ENCODE assay signal across 20 cellular contexts in the genomic region with DNA sequence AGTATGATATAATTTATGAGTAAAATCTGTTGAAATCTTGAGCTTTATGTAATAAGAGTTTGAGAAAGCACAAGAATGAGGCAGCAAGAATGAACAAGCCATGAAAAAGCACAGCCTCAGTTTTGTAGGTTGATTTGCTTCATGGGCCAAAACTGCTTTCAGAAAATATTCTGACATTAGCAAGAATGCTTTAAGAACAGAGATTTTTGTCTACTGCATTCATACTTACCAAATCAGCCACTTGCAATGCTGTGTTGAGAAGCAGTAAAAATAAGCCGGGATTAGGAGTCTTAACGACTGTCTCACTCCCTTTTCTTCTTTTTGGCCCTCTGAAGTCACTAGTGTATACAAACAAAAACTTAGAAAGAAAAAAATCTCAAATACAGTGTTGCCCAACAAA.
DNase-seq lines count a peak whose midpoint lies in the region; ATAC-seq, FAIRE-seq and TF ChIP-seq lines count a peak whose summit lies in the region.
"Had no signal": no experiment of that assay in that cellular context is flagged by ENCODE, and none has a peak within 500 bp of the region (broad histone marks: within the 10 kb centered on the region; RNA-seq: fewer than 3 reads in every experiment).

No MANE protein-coding gene starts in this region.

- no peak for TF ChIP-seq EP300 in H1 (IDR thresholded peaks at IDR 0.05; ENCODE audit: borderline replicate concordance in 1 of 2, low read depth in 2 of 2, low read length in 2 of 2)

- H2BK120ac ChIP-seq in H1 (replicated peaks; ENCODE audit: low read depth, low read length) = no peak overlapping the region

- H3K4ac ChIP-seq in H1 (replicated peaks; ENCODE audit: insufficient read length, low read depth, low read length) = no peak overlapping the region

- no peaks in the 10 kb centered on the region for H3K9me1 ChIP-seq in keratinocyte (ENCODE audit: control insufficient read depth, extremely low read depth, insufficient read depth, low read length)

- H2BK20ac ChIP-seq in H1 (ENCODE audit: low read length) = no peak overlapping the region

- peaks cover 18% of the 10 kb centered on the region for H3F3A ChIP-seq in smooth muscle cell (ENCODE audit: low read depth)

- no peak overlapping the region for H2BK15ac ChIP-seq in H1 (ENCODE audit: low read length)

- no peak overlapping the region for H4K91ac ChIP-seq in H1 (replicated peaks; ENCODE audit: insufficient read length, low read length)

- peak overlapping the region; percentile 57; the same call in 1 of the 2 replicates for H3K27ac Mint-ChIP-seq in HFFc6
- H3K27ac Mint-ChIP-seq: CD4-positive, alpha-beta T cell had no signal

- TF ChIP-seq POLR2A in H1 (IDR thresholded peaks at IDR 0.05; ENCODE audit: control extremely low read depth in 1 of 2, low read depth in 2 of 2, low read length in 2 of 2) = no peak

- TF ChIP-seq RAD21 in H1 (IDR thresholded peaks at IDR 0.05 in 1 of 2, conservative IDR thresholded peaks at IDR 0.05 in 1 of 2; ENCODE audit: low read depth in 2 of 2, low read length in 2 of 2) = no peak

- no peaks in the 10 kb centered on the region for H3K23me2 ChIP-seq in H1 (ENCODE audit: low read depth, low read length)

- TF ChIP-seq CTCF in HFFc6 (IDR thresholded peaks at IDR 0.05) = no peak
- no peak for TF ChIP-seq CTCF in H1 (IDR thresholded peaks at IDR 0.05; ENCODE audit: control extremely low read depth in 1 of 3, insufficient read depth in 1 of 3, low read depth in 1 of 3, low read length in 3 of 3)
- TF ChIP-seq CTCF in keratinocyte (optimal IDR thresholded peaks at IDR 0.05 in 1 of 3, IDR thresholded peaks at IDR 0.05 in 1 of 3, conservative IDR thresholded peaks at IDR 0.05 in 1 of 3; ENCODE audit: extremely low read depth in 1 of 3, insufficient read depth in 2 of 3, low read length in 3 of 3) = no peak
- TF ChIP-seq CTCF in smooth muscle cell (IDR thresholded peaks at IDR 0.05; ENCODE audit: borderline replicate concordance, insufficient read depth, poor library complexity, severe bottlenecking) = no peak
- TF ChIP-seq CTCF in right atrium auricular region (IDR thresholded peaks at IDR 0.05) = no peak

- H3K9me3 ChIP-seq in H1 (ENCODE audit: insufficient read depth in 2 of 2, low read depth in 1 of 2, low read length in 1 of 2) = no peaks in the 10 kb centered on the region
- no peaks in the 10 kb centered on the region for H3K9me3 ChIP-seq in keratinocyte (ENCODE audit: control insufficient read depth, low read depth, low read length)
- H3K9me3 ChIP-seq in smooth muscle cell (replicated peaks; ENCODE audit: low read depth) = no peaks in the 10 kb centered on the region
- H3K9me3 ChIP-seq in right atrium auricular region = no peaks in the 10 kb centered on the region
- H3K9me3 ChIP-seq: BLaER1, HAP-1, Peyer's patch had no signal

- H2AK5ac ChIP-seq in H1 (ENCODE audit: low read depth, low read length) = no peak overlapping the region

- no peak overlapping the region for H4K5ac ChIP-seq in H1 (ENCODE audit: insufficient read length, low read depth, low read length)

- H4K8ac ChIP-seq in H1 (ENCODE audit: extremely low read depth, insufficient read depth, low read length) = no peak overlapping the region

- H3K23ac ChIP-seq in H1 (ENCODE audit: insufficient read length) = no peak overlapping the region

- no peaks in the 10 kb centered on the region for H4K20me1 ChIP-seq in H1 (replicated peaks in 1 of 2; ENCODE audit: control insufficient read depth in 1 of 2, insufficient read depth in 2 of 2, low read length in 2 of 2)
- no peaks in the 10 kb centered on the region for H4K20me1 ChIP-seq in keratinocyte (ENCODE audit: control insufficient read depth, extremely low read depth, insufficient read depth, low read length)
- no peaks in the 10 kb centered on the region for H4K20me1 ChIP-seq in smooth muscle cell (ENCODE audit: low read depth)
- H4K20me1 ChIP-seq: BLaER1 had no signal

- dilution Hi-C loops in keratinocyte (cut with MboI; ENCODE audit: extremely low pct_ligation_motif_present, low sequenced_read_pairs) = no loop called here

- peaks cover 75% of the 10 kb centered on the region for H3K4me1 Mint-ChIP-seq in HFFc6 (ENCODE audit: low read depth)

- FAIRE-seq in H1 (lab: Jason Lieb, UNC) = no peak
- no peak for FAIRE-seq in keratinocyte (lab: Jason Lieb, UNC)
- FAIRE-seq: GM12878 had no signal

- no peaks in the 10 kb centered on the region for H3K79me1 ChIP-seq in H1 (ENCODE audit: low read depth, low read length)

- no peak overlapping the region for H3K27ac ChIP-seq in H1 (ENCODE audit: low read depth, low read length)
- no peak overlapping the region for H3K27ac ChIP-seq in keratinocyte (ENCODE audit: control insufficient read depth, insufficient read depth, low read length)
- H3K27ac ChIP-seq in smooth muscle cell (ENCODE audit: low read depth) = peak overlapping the region; percentile 73
- no peak overlapping the region for H3K27ac ChIP-seq in right atrium auricular region
- H3K27ac ChIP-seq: BLaER1, Peyer's patch had no signal

- no peak overlapping the region for H2BK12ac ChIP-seq in H1 (ENCODE audit: low read depth, low read length)

- H3K4me3 ChIP-seq in H1 (ENCODE audit: extremely low read depth in 1 of 4, insufficient read depth in 2 of 4, low read depth in 3 of 4, low read length in 4 of 4) (no peak overlapping the region), keratinocyte (ENCODE audit: control insufficient read depth in 2 of 3, extremely low read depth in 1 of 3, insufficient read depth in 2 of 3, low read depth in 1 of 3, low read length in 3 of 3) (no peak overlapping the region), smooth muscle cell (no peak overlapping the region), right atrium auricular region (no peak overlapping the region)
- H3K4me3 ChIP-seq: BLaER1, GM12878, HAP-1, Peyer's patch had no signal

- DNase-seq in HFFc6 (peak; percentile 30), H1 (ENCODE audit: low read depth in 1 of 2, low spot score in 2 of 2) (no peak), keratinocyte (ENCODE audit: low read depth, low spot score) (no peak), smooth muscle cell (lab: John Stamatoyannopoulos, UW; ENCODE audit: unreplicated experiment) (no peak), right atrium auricular region (ENCODE audit: low spot score) (no peak)
- DNase-seq in activated CD4-positive, alpha-beta T cell treated with anti-CD3 and anti-CD28 coated beads for 48 hours = no peak
- DNase-seq: CD4-positive, alpha-beta T cell; COR-L47; DMS79; KBM-7; NCI-H1105; NCI-H146; NCI-H2029; NCI-H2227 treated with DMSO at 0.1 percent for 48 hours; NCI-H510A; Peyer's patch had no signal

- CTCF ChIA-PET in H1 (lab: Charles Lee; ENCODE audit: partially characterized antibody) = interaction anchor here (1.5 kb wide), 1 partner anchor 10 kb away, joined by 5 read pairs; no protein-coding TSS in a partner anchor

- H2AFZ ChIP-seq in H1 (ENCODE audit: low read length) (0 out of 2 replicates have a peak overlapping the region, but pooled peaks have one; percentile 27), keratinocyte (ENCODE audit: control insufficient read depth, low read length) (peak overlapping the region; percentile 22), smooth muscle cell (ENCODE audit: low read depth) (no peak overlapping the region)

- no peaks in the 10 kb centered on the region; the same call in 1 of the 2 replicates for H3K27me3 Mint-ChIP-seq in HFFc6 (ENCODE audit: insufficient read depth)
- H3K27me3 Mint-ChIP-seq: CD4-positive, alpha-beta T cell had no signal

- H3K4me2 ChIP-seq in H1 (ENCODE audit: insufficient read depth in 1 of 2, low read depth in 2 of 2, low read length in 2 of 2) (no peak overlapping the region), keratinocyte (ENCODE audit: control insufficient read depth, extremely low read depth, insufficient read depth, low read depth, low read length) (no peak overlapping the region), smooth muscle cell (peak overlapping the region; percentile 39)
- H3K4me2 ChIP-seq: BLaER1 had no signal

- no peaks in the 10 kb centered on the region for H3K36me3 ChIP-seq in H1 (ENCODE audit: control insufficient read depth in 2 of 4, insufficient read depth in 4 of 4, low read length in 3 of 4)
- no peaks in the 10 kb centered on the region for H3K36me3 ChIP-seq in keratinocyte (ENCODE audit: control insufficient read depth in 2 of 2, extremely low read depth in 1 of 2, insufficient read depth in 2 of 2, low read length in 2 of 2)
- no peaks in the 10 kb centered on the region for H3K36me3 ChIP-seq in smooth muscle cell (ENCODE audit: low read depth)
- H3K36me3 ChIP-seq in right atrium auricular region = no peaks in the 10 kb centered on the region
- H3K36me3 ChIP-seq: BLaER1, HAP-1, Peyer's patch had no signal

- no peaks in the 10 kb centered on the region for H3K4me1 ChIP-seq in H1 (replicated peaks in 1 of 4; ENCODE audit: control insufficient read depth in 3 of 4, insufficient read depth in 4 of 4, low read length in 3 of 4)
- H3K4me1 ChIP-seq in keratinocyte (ENCODE audit: control insufficient read depth, extremely low read depth, insufficient read depth, low read length) = no peaks in the 10 kb centered on the region
- no peaks in the 10 kb centered on the region for H3K4me1 ChIP-seq in smooth muscle cell (ENCODE audit: low read depth)
- H3K4me1 ChIP-seq in right atrium auricular region = no peaks in the 10 kb centered on the region
- H3K4me1 ChIP-seq: HAP-1, Peyer's patch had no signal

- no peak overlapping the region for H3K56ac ChIP-seq in H1 (replicated peaks; ENCODE audit: insufficient read length, low read depth, low read length)

- 90% methylated on average over 2 of the region's 2 CpGs; no CpG with 5 or more reads in 1 of the 2 experiments for WGBS in H1 (ENCODE audit: extremely low coverage in 1 of 2, insufficient coverage in 1 of 2, insufficient read length in 1 of 2, insufficient replicate concordance in 2 of 2, low coverage in 1 of 2, low lambda C conversion rate in 2 of 2, missing lambda C conversion rate in 1 of 2), 2 experiments
- WGBS in smooth muscle cell (ENCODE audit: low lambda C conversion rate) = 4% methylated on average over 2 of the region's 2 CpGs

- no peaks in the 10 kb centered on the region for H3K36me3 Mint-ChIP-seq in HFFc6 (ENCODE audit: low read depth)

- H2BK5ac ChIP-seq in H1 (ENCODE audit: low read depth, low read length) = no peak overlapping the region

- no peak overlapping the region for H3K18ac ChIP-seq in H1 (ENCODE audit: extremely low read depth, low read length)

- no peak for ATAC-seq in HG02798 (IDR thresholded peaks at IDR 0.05; ENCODE audit: poor library complexity, unreplicated experiment)
- ATAC-seq: GM12878 had no signal

- H3K79me2 ChIP-seq in H1 (ENCODE audit: control insufficient read depth in 1 of 2, insufficient read depth in 2 of 2, low read length in 2 of 2) (no peaks in the 10 kb centered on the region), keratinocyte (ENCODE audit: control insufficient read depth, insufficient read depth, low read length) (no peaks in the 10 kb centered on the region), smooth muscle cell (ENCODE audit: low read depth) (no peaks in the 10 kb centered on the region)

- no peaks in the 10 kb centered on the region for H3K9me3 Mint-ChIP-seq in HFFc6
- H3K9me3 Mint-ChIP-seq: CD4-positive, alpha-beta T cell had no signal

- no peak overlapping the region for H3K4me3 Mint-ChIP-seq in HFFc6
- H3K4me3 Mint-ChIP-seq: CD4-positive, alpha-beta T cell had no signal

- H3K9ac ChIP-seq in H1 (replicated peaks in 1 of 4; ENCODE audit: extremely low read depth in 1 of 4, low read depth in 3 of 4, low read length in 3 of 4) (no peak overlapping the region), keratinocyte (ENCODE audit: control insufficient read depth, extremely low read depth, insufficient read depth, low read length) (no peak overlapping the region), smooth muscle cell (ENCODE audit: low read depth) (no peak overlapping the region)
- H3K9ac ChIP-seq: BLaER1 had no signal

- H3K27me3 ChIP-seq in H1 (replicated peaks in 1 of 4; ENCODE audit: control insufficient read depth in 3 of 4, extremely low read depth in 1 of 4, insufficient read depth in 3 of 4, low read length in 3 of 4) (no peaks in the 10 kb centered on the region), keratinocyte (ENCODE audit: control insufficient read depth, extremely low read depth, insufficient read depth, low read length) (no peaks in the 10 kb centered on the region), smooth muscle cell (ENCODE audit: low read depth) (no peaks in the 10 kb centered on the region), right atrium auricular region (no peaks in the 10 kb centered on the region)
- H3K27me3 ChIP-seq: BLaER1, Peyer's patch had no signal

- POLR2A ChIA-PET in H1 (lab: Charles Lee; ENCODE audit: partially characterized antibody) = no interaction called here

- H3K14ac ChIP-seq in H1 (ENCODE audit: insufficient read length) = no peak overlapping the region
